26 cellular contexts compared by ENCODE assay signal in genomic region chr15:84668221-84668982, GRCh38. TPM values are rescaled to one million over a fixed set of nuclear protein-coding genes. Genes with fewer than 3 reads are reported as not detected.
DNase-seq lines count a peak whose midpoint lies in the region; ATAC-seq, FAIRE-seq and TF ChIP-seq lines count a peak whose summit lies in the region.
"Had no signal": no experiment of that assay in that cellular context is flagged by ENCODE, and none has a peak within 500 bp of the region (broad histone marks: within the 10 kb centered on the region; RNA-seq: fewer than 3 reads in every experiment).

No MANE protein-coding gene starts in this region.

- intact Hi-C loops in pancreas (cut with DNase I): no loop called here
- intact Hi-C loops in kidney (cut with DNase I): no loop called here

- no peak for DNase-seq in activated naive CD4-positive, alpha-beta T cell treated with anti-CD3 and anti-CD28 coated beads, Interleukin-2, amount 10 ng/mL, durations not matched to agents 7 days and 5 days
- DNase-seq in activated naive CD4-positive, alpha-beta T cell treated with anti-CD3 and anti-CD28 coated beads, Interleukin-2, amount 50 U/mL, for 16 hours: no peak
- DNase-seq in DMS79 treated with DMSO at 0.1 percent for 48 hours (lab: John Stamatoyannopoulos, UW) (peak; percentile 89), pancreas (no peak), NCI-H1436 treated with DMSO at 0.1 percent for 48 hours (lab: John Stamatoyannopoulos, UW) (no peak), kidney (no peak)
- DNase-seq: activated CD4-positive, alpha-beta T cell treated with anti-CD3 and anti-CD28 coated beads for 1 hour; adrenal gland; COR-L47; dorsolateral prefrontal cortex; esophagus squamous epithelium; H7; Karpas-422; kidney glomerular epithelial cell; NCI-H1417; NCI-H2081; NCI-H345; NCI-H69; psoas muscle; Right ventricle myocardium superior; transverse colon had no signal

- peaks cover 55% of the 10 kb centered on the region for H3K36me3 Mint-ChIP-seq in activated naive CD4-positive, alpha-beta T cell treated with anti-CD3 and anti-CD28 coated beads, Interleukin-2, amount 10 ng/mL, durations not matched to agents 7 days and 5 days
- H3K36me3 Mint-ChIP-seq in activated T-helper 17 cell treated with anti-CD3 and anti-CD28 coated beads, Interleukin-2, amount 50 U/mL, for 72 hours (ENCODE audit: low read depth): peaks cover 93% of the 10 kb centered on the region

- no peak overlapping the region for H3K9ac ChIP-seq in kidney (ENCODE audit: low read length in 2 of 2)
- H3K9ac ChIP-seq: BLaER1 had no signal

- no peaks in the 10 kb centered on the region for H3K27me3 ChIP-seq in pancreas
- H3K27me3 ChIP-seq: adrenal gland, BLaER1, dorsolateral prefrontal cortex, esophagus squamous epithelium, transverse colon had no signal

- H3K4me3 ChIP-seq in pancreas: no peak overlapping the region
- H3K4me3 ChIP-seq in kidney (ENCODE audit: low read length in 2 of 2): no peak overlapping the region
- H3K4me3 ChIP-seq: adrenal gland, BLaER1, dorsolateral prefrontal cortex, esophagus squamous epithelium, psoas muscle, transverse colon had no signal

- H3K27me3 Mint-ChIP-seq in activated naive CD4-positive, alpha-beta T cell treated with anti-CD3 and anti-CD28 coated beads, Interleukin-2, amount 10 ng/mL, durations not matched to agents 7 days and 5 days: no peaks in the 10 kb centered on the region
- no peaks in the 10 kb centered on the region for H3K27me3 Mint-ChIP-seq in activated T-helper 17 cell treated with anti-CD3 and anti-CD28 coated beads, Interleukin-2, amount 50 U/mL, for 72 hours
- H3K27me3 Mint-ChIP-seq: brain had no signal

- H3K27ac Mint-ChIP-seq in activated naive CD4-positive, alpha-beta T cell treated with anti-CD3 and anti-CD28 coated beads, Interleukin-2, amount 10 ng/mL, durations not matched to agents 7 days and 5 days: peak overlapping the region; percentile 50
- H3K27ac Mint-ChIP-seq in activated T-helper 17 cell treated with anti-CD3 and anti-CD28 coated beads, Interleukin-2, amount 50 U/mL, for 72 hours: peak overlapping the region; percentile 92
- H3K27ac Mint-ChIP-seq: mesothelial cell of epicardium had no signal

- no peaks in the 10 kb centered on the region for H3K9me3 Mint-ChIP-seq in activated naive CD4-positive, alpha-beta T cell treated with anti-CD3 and anti-CD28 coated beads, Interleukin-2, amount 10 ng/mL, durations not matched to agents 7 days and 5 days
- no peaks in the 10 kb centered on the region for H3K9me3 Mint-ChIP-seq in activated T-helper 17 cell treated with anti-CD3 and anti-CD28 coated beads, Interleukin-2, amount 50 U/mL, for 72 hours
- H3K9me3 Mint-ChIP-seq: mesothelial cell of epicardium had no signal

- peaks cover 1% of the 10 kb centered on the region for H3K4me1 Mint-ChIP-seq in activated naive CD4-positive, alpha-beta T cell treated with anti-CD3 and anti-CD28 coated beads, Interleukin-2, amount 10 ng/mL, durations not matched to agents 7 days and 5 days
- H3K4me1 Mint-ChIP-seq in activated T-helper 17 cell treated with anti-CD3 and anti-CD28 coated beads, Interleukin-2, amount 50 U/mL, for 72 hours: peaks cover 43% of the 10 kb centered on the region
- H3K4me1 Mint-ChIP-seq: brain, mesothelial cell of epicardium had no signal

- H3K9me3 ChIP-seq in pancreas (no peaks in the 10 kb centered on the region), kidney (ENCODE audit: control insufficient read depth in 1 of 2, low read length in 2 of 2) (no peaks in the 10 kb centered on the region)
- H3K9me3 ChIP-seq: adrenal gland, BLaER1, esophagus squamous epithelium, psoas muscle, transverse colon had no signal

- peak overlapping the region in 2 of 4 donors; percentile 33 to 46 for H3K27ac ChIP-seq in pancreas
- no peak overlapping the region for H3K27ac ChIP-seq in kidney (ENCODE audit: low read depth in 2 of 2, low read length in 2 of 2)
- H3K27ac ChIP-seq: BLaER1, dorsolateral prefrontal cortex, esophagus squamous epithelium, psoas muscle, transverse colon had no signal

- CTCF ChIA-PET in activated naive CD4-positive, alpha-beta T cell treated with anti-CD3 and anti-CD28 coated beads, Interleukin-2, amount 10 ng/mL, durations not matched to agents 7 days and 5 days (lab: Charles Lee): no interaction called here

- TF ChIP-seq CTCF in pancreas (IDR thresholded peaks at IDR 0.05) (no peak), kidney (IDR thresholded peaks at IDR 0.05; ENCODE audit: borderline replicate concordance, extremely low read depth, insufficient read depth) (no peak)

- H3K4me3 Mint-ChIP-seq in activated naive CD4-positive, alpha-beta T cell treated with anti-CD3 and anti-CD28 coated beads, Interleukin-2, amount 10 ng/mL, durations not matched to agents 7 days and 5 days: no peak overlapping the region
- peak overlapping the region; percentile 53 for H3K4me3 Mint-ChIP-seq in activated T-helper 17 cell treated with anti-CD3 and anti-CD28 coated beads, Interleukin-2, amount 50 U/mL, for 72 hours
- H3K4me3 Mint-ChIP-seq: brain, mesothelial cell of epicardium had no signal

- no peak for FAIRE-seq in pancreas (lab: Jason Lieb, UNC)
- FAIRE-seq in kidney (lab: Jason Lieb, UNC): no peak
- FAIRE-seq: GM12892 had no signal

- ATAC-seq in activated T-helper 17 cell treated with anti-CD3 and anti-CD28 coated beads, Interleukin-2, amount 50 U/mL, for 72 hours (replicated peaks): no peak
- peak in 3 of 4 donors; percentile 41 to 75 (median 51) for ATAC-seq in pancreas
- ATAC-seq: psoas muscle had no signal

- H3K4me1 ChIP-seq in pancreas (no peaks in the 10 kb centered on the region), kidney (ENCODE audit: control insufficient read depth in 1 of 2, insufficient read depth in 1 of 2, low read depth in 1 of 2, low read length in 2 of 2) (no peaks in the 10 kb centered on the region)
- H3K4me1 ChIP-seq: BLaER1, esophagus squamous epithelium, psoas muscle, transverse colon had no signal

- WGBS in pancreas, 2 donors: 77 to 85% methylated on average over 3 of the region's 3 CpGs

- H3K36me3 ChIP-seq in pancreas (peaks cover 0 to 15% (median 7%) of the 10 kb centered on the region in 3 donors), kidney (ENCODE audit: control insufficient read depth in 1 of 2, insufficient read depth in 2 of 2, low read length in 2 of 2) (peaks cover 11 to 35% of the 10 kb centered on the region in 2 donors)

RNA-seq across cellular contexts. Expression of gene NMB, which starts 10.4 kb away (rescaled TPM):
- total RNA-seq in activated T-helper 17 cell treated with anti-CD3 and anti-CD28 coated beads, Interleukin-2, amount 50 U/mL, for 72 hours: 1 to 10 TPM; 7.8 TPM
- total RNA-seq in pancreas: 1 to 10 TPM; 2.9 to 5.4 (median 3.5) TPM
- 1 to 10 TPM; 4.8 to 8.3 TPM for polyA plus RNA-seq in pancreas
- total RNA-seq in kidney: 11.8 TPM
- 19.7 TPM for polyA plus RNA-seq in kidney (ENCODE audit: insufficient read depth, low read depth, low replicate concordance)

RNA-seq across cellular contexts. Expression of gene WDR73, which starts 14.3 kb away (rescaled TPM):
- total RNA-seq in activated T-helper 17 cell treated with anti-CD3 and anti-CD28 coated beads, Interleukin-2, amount 50 U/mL, for 72 hours: 10 to 100 TPM; 14.8 to 22.5 TPM
- total RNA-seq in pancreas: 10 to 100 TPM; 10.5 to 20.4 (median 11.2) TPM
- polyA plus RNA-seq in pancreas: 10 to 100 TPM; 21.3 to 28.3 TPM
- 39.2 TPM for total RNA-seq in kidney
- polyA plus RNA-seq in kidney (ENCODE audit: insufficient read depth, low read depth, low replicate concordance): 26.2 TPM

RNA-seq across cellular contexts. Expression of gene SEC11A, which starts 47.5 kb away (rescaled TPM):
- total RNA-seq in activated T-helper 17 cell treated with anti-CD3 and anti-CD28 coated beads, Interleukin-2, amount 50 U/mL, for 72 hours: 100 to 1,000 TPM; 111 to 116 TPM
- total RNA-seq in pancreas: 10 to 100 TPM; 43.7 to 77.5 (median 67.8) TPM
- polyA plus RNA-seq in pancreas: 10 to 100 TPM; 71.3 to 98.7 TPM
- total RNA-seq in kidney: 147 TPM
- polyA plus RNA-seq in kidney (ENCODE audit: insufficient read depth, low read depth, low replicate concordance): 161 TPM
